6 cellular contexts compared by ENCODE assay signal in the genomic region with DNA sequence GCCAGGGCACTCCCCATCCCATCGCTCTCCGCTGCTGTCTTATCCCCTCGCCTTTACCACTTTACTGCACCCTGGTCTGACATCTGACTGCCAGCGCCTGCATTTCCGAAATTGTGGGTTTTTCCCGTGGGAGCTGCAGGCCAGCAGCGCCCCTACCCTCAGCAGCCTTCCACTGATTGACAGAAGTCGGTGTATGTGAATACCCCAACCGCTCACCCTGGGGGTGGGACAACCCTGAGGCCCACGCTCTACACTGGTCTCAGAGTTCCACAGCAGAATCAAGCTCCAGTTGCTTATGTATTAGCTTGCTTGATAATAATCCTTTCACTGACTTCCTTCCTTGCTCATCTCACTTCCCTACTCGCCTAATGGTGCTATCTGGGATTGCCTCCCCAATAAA.
"Had no signal": no experiment of that assay in that cellular context is flagged by ENCODE, and none has a peak within 500 bp of the region (broad histone marks: within the 10 kb centered on the region; RNA-seq: fewer than 3 reads in every experiment).

No MANE protein-coding gene starts in this region.

- H3K27ac Mint-ChIP-seq: GM23338 had no signal

- H3K4me3 Mint-ChIP-seq: GM23338, H9 had no signal

- H2AFZ ChIP-seq: GM23338 had no signal

- ATAC-seq: GM23338, HepG2, K562 had no signal

- DNase-seq: H9, HCEC 1CT had no signal

- H3K27ac ChIP-seq: HL-60 had no signal

- H3K4me3 ChIP-seq: GM23338, K562 had no signal

- H3K4me2 ChIP-seq: GM23338 had no signal

- H3K9me3 Mint-ChIP-seq: GM23338, H9 had no signal
